Comparison of ENCODE assay signal across 9 cellular contexts in the genomic region with DNA sequence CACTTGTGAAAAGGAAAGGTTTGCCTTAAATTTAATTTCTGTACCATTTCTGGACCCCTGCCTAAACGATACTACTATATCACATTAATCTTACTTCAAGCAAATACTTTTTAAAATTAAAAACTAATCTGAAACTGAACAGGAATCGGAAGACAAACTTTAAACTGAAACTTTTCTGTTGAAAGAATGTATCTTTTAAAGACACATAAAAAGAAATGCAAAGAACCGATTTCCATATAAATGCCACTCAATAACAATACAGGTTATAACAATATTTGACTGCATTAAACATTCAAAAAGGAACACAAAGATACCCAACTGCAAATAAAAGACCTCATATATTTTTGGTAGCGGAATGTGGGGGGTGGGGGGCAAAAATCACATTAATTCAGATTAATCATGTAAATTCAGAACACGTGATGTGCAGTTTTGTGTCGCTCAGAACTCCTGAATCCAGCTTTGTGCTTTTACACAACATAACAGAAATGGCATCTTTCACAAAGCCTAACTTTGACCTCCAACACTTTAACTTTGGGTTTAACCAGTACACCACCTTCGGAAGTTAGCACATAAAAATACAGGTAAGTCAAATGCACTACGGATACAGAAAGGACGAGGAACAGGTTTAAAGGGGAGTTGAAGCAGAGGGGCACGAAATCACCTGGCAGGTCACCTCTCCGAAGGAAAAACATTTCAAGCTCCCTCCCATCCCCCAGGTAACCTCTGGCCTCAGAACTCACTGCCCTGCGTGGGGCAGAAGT. TPM values are rescaled to one million over a fixed set of nuclear protein-coding genes. Genes with fewer than 3 reads are reported as not detected.
DNase-seq lines count a peak whose midpoint lies in the region; ATAC-seq, FAIRE-seq and TF ChIP-seq lines count a peak whose summit lies in the region.
"Had no signal": no experiment of that assay in that cellular context is flagged by ENCODE, and none has a peak within 500 bp of the region (broad histone marks: within the 10 kb centered on the region; RNA-seq: fewer than 3 reads in every experiment).

No MANE protein-coding gene starts in this region.

- H3K4me1 Mint-ChIP-seq in activated naive CD8-positive, alpha-beta T cell treated with anti-CD3 and anti-CD28 coated beads for 36 hours: peaks cover 11% of the 10 kb centered on the region
- peaks cover 6 to 11% of the 10 kb centered on the region in 2 donors for H3K4me1 Mint-ChIP-seq in stimulated activated naive B cell treated with anti-CD40 and anti-IgM and Interleukin-4, amounts not matched to agents 10 μg/mL and 1 μg/mL and 100 μg/mL, for 72 hours

- TF ChIP-seq POLR2A in GM12891 (IDR thresholded peaks at IDR 0.05; ENCODE audit: low read depth, low read length): no peak

- peak; percentile 56 for FAIRE-seq in islet of Langerhans (lab: Jason Lieb, UNC)
- FAIRE-seq in GM12891 (lab: Jason Lieb, UNC): no peak
- FAIRE-seq: A204.1 had no signal

- ATAC-seq in stimulated activated naive B cell treated with anti-CD40 and anti-IgM and Interleukin-4, amounts not matched to agents 10 μg/mL and 1 μg/mL and 100 μg/mL, for 72 hours (replicated peaks): no peak
- no peak for ATAC-seq in HG02981 (IDR thresholded peaks at IDR 0.05; ENCODE audit: unreplicated experiment)

- H3K9me3 Mint-ChIP-seq in activated naive CD8-positive, alpha-beta T cell treated with anti-CD3 and anti-CD28 coated beads for 36 hours: no peaks in the 10 kb centered on the region
- H3K9me3 Mint-ChIP-seq in stimulated activated naive B cell treated with anti-CD40 and anti-IgM and Interleukin-4, amounts not matched to agents 10 μg/mL and 1 μg/mL and 100 μg/mL, for 72 hours: no peaks in the 10 kb centered on the region

- H3K27me3 Mint-ChIP-seq in activated naive CD8-positive, alpha-beta T cell treated with anti-CD3 and anti-CD28 coated beads for 36 hours: peaks cover 76% of the 10 kb centered on the region
- H3K27me3 Mint-ChIP-seq in stimulated activated naive B cell treated with anti-CD40 and anti-IgM and Interleukin-4, amounts not matched to agents 10 μg/mL and 1 μg/mL and 100 μg/mL, for 72 hours: peaks cover 45 to 58% of the 10 kb centered on the region in 2 donors

- no peak overlapping the region for H3K27ac Mint-ChIP-seq in activated naive CD8-positive, alpha-beta T cell treated with anti-CD3 and anti-CD28 coated beads for 36 hours
- H3K27ac Mint-ChIP-seq in stimulated activated naive B cell treated with anti-CD40 and anti-IgM and Interleukin-4, amounts not matched to agents 10 μg/mL and 1 μg/mL and 100 μg/mL, for 72 hours: no peak overlapping the region

- H3K4me3 Mint-ChIP-seq in activated naive CD8-positive, alpha-beta T cell treated with anti-CD3 and anti-CD28 coated beads for 36 hours: peak overlapping the region; percentile 60
- peak overlapping the region; percentile 46 to 71 for H3K4me3 Mint-ChIP-seq in stimulated activated naive B cell treated with anti-CD40 and anti-IgM and Interleukin-4, amounts not matched to agents 10 μg/mL and 1 μg/mL and 100 μg/mL, for 72 hours

- no peaks in the 10 kb centered on the region for H3K36me3 Mint-ChIP-seq in activated naive CD8-positive, alpha-beta T cell treated with anti-CD3 and anti-CD28 coated beads for 36 hours
- H3K36me3 Mint-ChIP-seq in stimulated activated naive B cell treated with anti-CD40 and anti-IgM and Interleukin-4, amounts not matched to agents 10 μg/mL and 1 μg/mL and 100 μg/mL, for 72 hours: no peaks in the 10 kb centered on the region

- DNase-seq in DMS79 treated with DMSO at 0.1 percent for 48 hours (lab: John Stamatoyannopoulos, UW): peak; percentile 33
- no peak for DNase-seq in DMS79 (lab: John Stamatoyannopoulos, UW)
- DNase-seq in activated naive CD8-positive, alpha-beta T cell treated with anti-CD3 and anti-CD28 coated beads for 36 hours: no peak
- DNase-seq in stimulated activated naive B cell treated with anti-CD40 and anti-IgM and Interleukin-4, amounts not matched to agents 10 μg/mL and 1 μg/mL and 100 μg/mL, for 72 hours: no peak
- DNase-seq in GM12891 (ENCODE audit: insufficient read length, low spot score): no peak
- no peak for DNase-seq in head of caudate nucleus

- intact Hi-C loops in head of caudate nucleus (cut with DNase I): loop anchor here (10.0 kb wide), 2 partner anchors 109 to 249 kb away; no protein-coding TSS in a partner anchor

TF ChIP-seq in GM12891, 5 proteins besides CTCF, POLR2A, EP300 and RAD21:
- TF ChIP-seq PAX5 (IDR thresholded peaks at IDR 0.05; ENCODE audit: insufficient read depth, low read length, severe bottlenecking): no peak
- no peak for TF ChIP-seq POU2F2 (IDR thresholded peaks at IDR 0.05; ENCODE audit: low read depth, low read length)
- TF ChIP-seq SPI1 (IDR thresholded peaks at IDR 0.05; ENCODE audit: low read depth, low read length): no peak
- no peak for TF ChIP-seq TAF1 (IDR thresholded peaks at IDR 0.05; ENCODE audit: low read depth, low read length)
- no peak for TF ChIP-seq POLR2AphosphoS5 (IDR thresholded peaks at IDR 0.05; ENCODE audit: low read depth, low read length)

RNA-seq across cellular contexts. Expression of gene LIFR, which starts 0.9 kb away (rescaled TPM):
- not detected for total RNA-seq in activated naive CD8-positive, alpha-beta T cell treated with anti-CD3 and anti-CD28 coated beads for 36 hours
- polyA plus RNA-seq in GM12891 (2012; ENCODE audit: low read depth, missing spikeins): 0.01 TPM
